Comparison of ENCODE assay signal across 1 cellular context in genomic region chr3:72696815-72697214, GRCh38.
TF ChIP-seq lines count a peak whose summit lies in the region.

No MANE protein-coding gene starts in this region.

TF ChIP-seq in H1, 55 proteins besides CTCF, POLR2A, EP300 and RAD21:
- no peak for TF ChIP-seq RXRA (IDR thresholded peaks at IDR 0.05; ENCODE audit: insufficient read depth, low read depth, low read length)
- TF ChIP-seq POU5F1 (IDR thresholded peaks at IDR 0.05; ENCODE audit: low read depth, low read length), result 0 out of 2 replicates have a peak, but pooled peaks have one; percentile 64
